1 cellular context compared by ENCODE assay signal in genomic region chr3:131795382-131796085, GRCh38.
TF ChIP-seq lines count a peak whose summit lies in the region.

No MANE protein-coding gene starts in this region.

TF ChIP-seq in K562, 482 proteins besides CTCF, POLR2A, EP300 and RAD21 (continued from another document and continues in another):
- no peak for TF ChIP-seq FOXO4 (CRISPR knock-in tag; IDR thresholded peaks at IDR 0.05)
- TF ChIP-seq TGIF2 (CRISPR knock-in tag; IDR thresholded peaks at IDR 0.05), result no peak
- no peak for TF ChIP-seq RNF219 (CRISPR knock-in tag; IDR thresholded peaks at IDR 0.05)
- TF ChIP-seq THRA (IDR thresholded peaks at IDR 0.05), result no peak
- no peak for TF ChIP-seq ZNF232 (CRISPR knock-in tag; IDR thresholded peaks at IDR 0.05)
- TF ChIP-seq ATF1 (CRISPR knock-in tag; IDR thresholded peaks at IDR 0.05), result no peak
- TF ChIP-seq ATF1 (tag; IDR thresholded peaks at IDR 0.05), result 0 out of 2 replicates have a peak, but pooled peaks have one; percentile 21
- no peak for TF ChIP-seq ZKSCAN3 (CRISPR knock-in tag; IDR thresholded peaks at IDR 0.05)
- no peak for TF ChIP-seq ZFPM2 (CRISPR knock-in tag; IDR thresholded peaks at IDR 0.05)
- no peak for TF ChIP-seq ARHGAP35 (IDR thresholded peaks at IDR 0.05; ENCODE audit: partially characterized antibody)
- no peak for TF ChIP-seq MAFK (IDR thresholded peaks at IDR 0.05; ENCODE audit: low read length)
- TF ChIP-seq CREB5 (CRISPR knock-in tag; IDR thresholded peaks at IDR 0.05), result no peak
- TF ChIP-seq GTF2A2 (tag; IDR thresholded peaks at IDR 0.05), result no peak
- TF ChIP-seq XRCC5 (IDR thresholded peaks at IDR 0.05; ENCODE audit: low read depth, low read length), result no peak
- TF ChIP-seq ZNF449 (CRISPR knock-in tag; IDR thresholded peaks at IDR 0.05), result no peak
- TF ChIP-seq PBX2 (CRISPR knock-in tag; IDR thresholded peaks at IDR 0.05; ENCODE audit: low read depth), result no peak
- TF ChIP-seq PBX2 (tag; conservative IDR thresholded peaks at IDR 0.05; ENCODE audit: low read depth), result no peak
- TF ChIP-seq SRSF9 (IDR thresholded peaks at IDR 0.05; ENCODE audit: borderline replicate concordance, low read depth, low read length), result no peak
- no peak for TF ChIP-seq NEUROD1 (IDR thresholded peaks at IDR 0.05; ENCODE audit: borderline replicate concordance, low read depth, low read length, partially characterized antibody)
- no peak for TF ChIP-seq HNRNPUL1 (IDR thresholded peaks at IDR 0.05; ENCODE audit: low read length)
- TF ChIP-seq ZNF398 (CRISPR knock-in tag; IDR thresholded peaks at IDR 0.05), result no peak
- TF ChIP-seq GATA2 (CRISPR knock-in tag; IDR thresholded peaks at IDR 0.05), result peak; percentile 49; the same call in 1 of the 2 replicates
- TF ChIP-seq DPF2 (IDR thresholded peaks at IDR 0.05), result peak; percentile 71
- TF ChIP-seq ZNF175 (CRISPR knock-in tag; IDR thresholded peaks at IDR 0.05; ENCODE audit: low read depth), result no peak
- no peak for TF ChIP-seq ETV5 (CRISPR knock-in tag; IDR thresholded peaks at IDR 0.05; ENCODE audit: low read depth)
- TF ChIP-seq PRDM10 (IDR thresholded peaks at IDR 0.05; ENCODE audit: partially characterized antibody), result peak; percentile 43
- TF ChIP-seq CREM (IDR thresholded peaks at IDR 0.05; ENCODE audit: low read depth), result no peak
- no peak for TF ChIP-seq RERE (CRISPR knock-in tag; IDR thresholded peaks at IDR 0.05; ENCODE audit: borderline replicate concordance)
- TF ChIP-seq ZBTB43 (CRISPR knock-in tag; IDR thresholded peaks at IDR 0.05), result no peak
